9 cellular contexts compared by ENCODE assay signal in the genomic region with DNA sequence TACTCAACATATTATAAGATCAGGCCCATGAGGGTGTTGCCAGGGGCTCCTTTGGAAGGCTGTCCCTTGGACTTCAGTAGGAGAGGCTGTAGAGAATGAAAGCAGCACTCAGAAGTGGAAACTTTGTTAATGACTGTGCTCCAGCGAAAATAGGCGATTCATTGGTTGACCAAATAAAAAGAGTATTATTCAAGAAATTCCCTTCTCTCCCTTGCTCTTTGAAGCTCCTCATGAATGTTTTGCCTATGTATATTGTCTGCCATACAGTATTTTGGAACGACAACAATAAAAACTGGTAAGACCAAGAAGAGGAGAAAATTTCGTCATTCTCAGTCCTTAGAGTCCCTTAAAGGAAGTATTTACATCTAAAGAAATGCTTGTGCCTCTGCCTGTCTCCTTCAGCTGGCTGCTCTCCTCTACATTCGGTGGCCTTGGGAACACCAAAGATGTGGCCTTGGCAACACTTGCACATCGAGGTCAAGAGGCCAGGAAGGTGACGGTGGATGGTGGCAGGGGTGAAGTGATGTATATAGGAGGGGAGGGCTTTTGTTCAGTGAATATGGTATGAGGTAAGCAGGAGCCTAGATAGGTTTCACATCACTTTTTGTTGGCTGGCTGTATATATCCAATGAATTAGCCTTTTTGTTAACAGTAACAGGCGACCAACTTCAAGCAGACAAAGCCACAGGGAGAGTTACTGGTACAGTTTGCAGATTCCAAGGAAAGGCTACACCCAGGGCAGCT.
"Had no signal": no experiment of that assay in that cellular context is flagged by ENCODE, and none has a peak within 500 bp of the region (broad histone marks: within the 10 kb centered on the region; RNA-seq: fewer than 3 reads in every experiment).

No MANE protein-coding gene starts in this region.

- H3K4me3 ChIP-seq: breast epithelium, tibial artery had no signal

- H3K9me3 ChIP-seq: breast epithelium, tibial artery had no signal

- H3K4me1 ChIP-seq: breast epithelium had no signal

- ATAC-seq: activated CD4-positive, alpha-beta T cell treated with anti-CD3 and anti-CD28 coated beads for 36 hours had no signal

- H3K27ac ChIP-seq: breast epithelium, tibial artery, WERI-Rb-1 had no signal

- H3K27me3 ChIP-seq: breast epithelium, tibial artery had no signal

- DNase-seq: activated CD4-positive, alpha-beta memory T cell treated with anti-CD3 and anti-CD28 coated beads, Interleukin-2, amount 10 ng/mL, durations not matched to agents 7 days and 5 days; activated CD4-positive, alpha-beta T cell treated with anti-CD3 and anti-CD28 coated beads for 36 hours; activated naive CD8-positive, alpha-beta T cell treated with anti-CD3 and anti-CD28 coated beads, Interleukin-2, amount 10 ng/mL, durations not matched to agents 7 days and 5 days; anterior cingulate cortex; glutamatergic neuron; retina; tibial artery; WERI-Rb-1 had no signal

- H3K36me3 ChIP-seq: breast epithelium, tibial artery, WERI-Rb-1 had no signal
